In genomic region chr11:128411149-128411548, GRCh38 we compare ENCODE assay signal across 24 cellular contexts.
"Had no signal": no experiment of that assay in that cellular context is flagged by ENCODE, and none has a peak within 500 bp of the region (broad histone marks: within the 10 kb centered on the region; RNA-seq: fewer than 3 reads in every experiment).

No MANE protein-coding gene starts in this region.

- H3K4me3 ChIP-seq: esophagus squamous epithelium, heart right ventricle, lower lobe of right lung, neural progenitor cell, psoas muscle, skin epidermis, suprapubic skin had no signal

- H3K9ac ChIP-seq: neural progenitor cell had no signal

- H3K36me3 Mint-ChIP-seq: neural progenitor cell, type B pancreatic cell had no signal

- H3K27ac Mint-ChIP-seq: effector memory CD8-positive, alpha-beta T cell; neural progenitor cell; stimulated activated naive CD8-positive, alpha-beta T cell treated with anti-CD3 and anti-CD28 coated beads, Interleukin-15, amount 100 ng/mL, for 72 hours; type B pancreatic cell had no signal

- FAIRE-seq: endometrium, islet of Langerhans had no signal

- H3K27me3 Mint-ChIP-seq: effector memory CD8-positive, alpha-beta T cell; stimulated activated naive CD8-positive, alpha-beta T cell treated with anti-CD3 and anti-CD28 coated beads, Interleukin-15, amount 100 ng/mL, for 72 hours had no signal

- H3K4me2 ChIP-seq: neural progenitor cell had no signal

- DNase-seq: cortex of kidney; effector memory CD8-positive, alpha-beta T cell; erythroblast; esophagus squamous epithelium; foreskin melanocyte; glutamatergic neuron; heart right ventricle; hippocampal formation; left cardiac atrium; left ventricle myocardium superior; lower lobe of right lung; nucleus accumbens; posterior cingulate gyrus; psoas muscle; stimulated activated CD4-positive, alpha-beta T cell treated with anti-CD3 and anti-CD28 coated beads, Interleukin-15, amount 100 ng/mL, for 24 hours; stimulated activated CD4-positive, alpha-beta T cell treated with anti-CD3 and anti-CD28 coated beads, Interleukin-2, amount 100 ng/mL, for 48 hours; stimulated activated naive CD8-positive, alpha-beta T cell treated with anti-CD3 and anti-CD28 coated beads, Interleukin-15, amount 100 ng/mL, for 72 hours had no signal

- H3K36me3 ChIP-seq: esophagus squamous epithelium, heart right ventricle, lower lobe of right lung, neural progenitor cell, suprapubic skin had no signal

- H3K27ac ChIP-seq: esophagus squamous epithelium, lower lobe of right lung, neural progenitor cell, psoas muscle, suprapubic skin had no signal

- H3K27me3 ChIP-seq: esophagus squamous epithelium, heart right ventricle, neural progenitor cell, suprapubic skin had no signal

- H3K9me3 ChIP-seq: esophagus squamous epithelium, heart right ventricle, lower lobe of right lung, psoas muscle, suprapubic skin had no signal

- H3K4me1 ChIP-seq: neural progenitor cell had no signal

- H3K9me3 Mint-ChIP-seq: effector memory CD8-positive, alpha-beta T cell; nephron; neural progenitor cell; type B pancreatic cell had no signal

- ATAC-seq: effector memory CD8-positive, alpha-beta T cell; left cardiac atrium; lower lobe of right lung; psoas muscle; stimulated activated naive CD8-positive, alpha-beta T cell treated with anti-CD3 and anti-CD28 coated beads, Interleukin-15, amount 100 ng/mL, for 72 hours had no signal

- H2AFZ ChIP-seq: neural progenitor cell had no signal

- H3K4me3 Mint-ChIP-seq: effector memory CD8-positive, alpha-beta T cell; neural progenitor cell; type B pancreatic cell had no signal
